Comparison of ENCODE assay signal across 8 cellular contexts in the genomic region with DNA sequence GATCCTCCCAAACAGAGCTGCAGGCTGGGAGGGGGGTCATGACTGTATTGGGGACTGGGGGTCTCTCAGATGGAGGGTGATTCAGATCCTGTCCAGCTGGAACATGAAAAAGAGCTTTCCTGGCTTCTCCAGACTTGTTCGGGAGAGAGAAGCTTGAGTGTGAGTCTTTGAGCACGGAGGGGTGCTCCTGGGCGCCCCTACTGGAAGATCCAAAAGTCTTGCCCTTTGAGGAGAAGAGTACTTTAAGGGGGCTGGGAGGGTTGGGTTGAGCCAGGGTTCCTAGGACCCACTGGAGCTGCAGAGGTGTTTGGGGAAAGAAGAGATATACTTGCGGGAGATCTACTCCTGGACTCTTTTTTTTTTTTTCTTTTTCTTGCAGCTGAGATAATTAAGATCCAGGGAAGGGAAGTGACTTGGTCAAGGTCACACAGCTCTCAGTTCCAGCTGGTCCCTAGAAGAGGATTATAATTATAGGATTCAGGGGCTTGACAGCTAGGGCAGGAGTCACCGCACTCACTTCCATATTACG. TPM values are rescaled to one million over a fixed set of nuclear protein-coding genes. Genes with fewer than 3 reads are reported as not detected.
DNase-seq lines count a peak whose midpoint lies in the region; ATAC-seq, FAIRE-seq and TF ChIP-seq lines count a peak whose summit lies in the region.

No MANE protein-coding gene starts in this region.

- H3K27me3 ChIP-seq in BE2C: no peaks in the 10 kb centered on the region
- no peaks in the 10 kb centered on the region for H3K27me3 ChIP-seq in SJSA1 (replicated peaks)
- H3K27me3 ChIP-seq in mammary epithelial cell (ENCODE audit: insufficient read depth, low read length): no peaks in the 10 kb centered on the region
- no peaks in the 10 kb centered on the region for H3K27me3 ChIP-seq in keratinocyte (ENCODE audit: control insufficient read depth, extremely low read depth, insufficient read depth, low read length)

- ATAC-seq in HG03196 (IDR thresholded peaks at IDR 0.05; ENCODE audit: unreplicated experiment) (no peak), GM21423 (IDR thresholded peaks at IDR 0.05; ENCODE audit: unreplicated experiment) (no peak)

- no peaks in the 10 kb centered on the region for H3K9me1 ChIP-seq in keratinocyte (ENCODE audit: control insufficient read depth, extremely low read depth, insufficient read depth, low read length)

- H3K27ac ChIP-seq in SJSA1 (peak overlapping the region; percentile 91), mammary epithelial cell (ENCODE audit: insufficient read depth, low read depth, low read length) (peak overlapping the region; percentile 72), keratinocyte (ENCODE audit: control insufficient read depth, insufficient read depth, low read length) (peak overlapping the region; percentile 95)

- WGBS in mammary epithelial cell (ENCODE audit: low coverage, missing lambda C conversion rate): 0% methylated on average over 5 of the region's 6 CpGs

- no peaks in the 10 kb centered on the region for H4K20me1 ChIP-seq in mammary epithelial cell (ENCODE audit: insufficient read depth, low read length)
- peaks cover 6% of the 10 kb centered on the region for H4K20me1 ChIP-seq in keratinocyte (ENCODE audit: control insufficient read depth, extremely low read depth, insufficient read depth, low read length)

- in situ Hi-C loops in mammary epithelial cell (cut with MboI; ENCODE audit: low sequenced_read_pairs in 2 of 2): no loop called here

- TF ChIP-seq CTCF in BE2C (IDR thresholded peaks at IDR 0.05; ENCODE audit: low read depth, low read length) (peak; percentile 67), GM20000 (IDR thresholded peaks at IDR 0.05; ENCODE audit: extremely low read depth, missing control alignments) (peak; percentile 62), mammary epithelial cell (conservative IDR thresholded peaks at IDR 0.05 in 1 of 2, IDR thresholded peaks at IDR 0.05 in 1 of 2; ENCODE audit: extremely low read depth in 1 of 2, insufficient read depth in 1 of 2, low read depth in 1 of 2, low read length in 2 of 2) (peak; percentile 57 to 77), keratinocyte (optimal IDR thresholded peaks at IDR 0.05 in 1 of 3, IDR thresholded peaks at IDR 0.05 in 1 of 3, conservative IDR thresholded peaks at IDR 0.05 in 1 of 3; ENCODE audit: extremely low read depth in 1 of 3, insufficient read depth in 2 of 3, low read length in 3 of 3) (peak; percentile 55 to 77 (median 70))

- H3K4me2 ChIP-seq in mammary epithelial cell (ENCODE audit: insufficient read depth, low read depth, low read length) (peak overlapping the region; percentile 86), keratinocyte (ENCODE audit: control insufficient read depth, extremely low read depth, insufficient read depth, low read depth, low read length) (peak overlapping the region; percentile 98)

- H3K79me2 ChIP-seq in mammary epithelial cell (ENCODE audit: insufficient read depth, low read length) (peaks cover 44% of the 10 kb centered on the region), keratinocyte (ENCODE audit: control insufficient read depth, insufficient read depth, low read length) (peaks cover 42% of the 10 kb centered on the region)

- TSS peak; percentile 92 for BruUV-seq in mammary epithelial cell (replicated peaks; lab: Mats Ljungman, UMichigan)

- CTCF ChIA-PET in mammary epithelial cell (lab: Charles Lee; ENCODE audit: low non-redundant PET): interaction anchor here (0.6 kb wide), 2 partner anchors 15 to 27 kb away, joined by 6 to 14 read pairs; no protein-coding TSS in a partner anchor

- peaks cover 3% of the 10 kb centered on the region for H3K36me3 ChIP-seq in BE2C
- H3K36me3 ChIP-seq in SJSA1: peaks cover 23% of the 10 kb centered on the region
- H3K36me3 ChIP-seq in mammary epithelial cell (ENCODE audit: insufficient read depth, low read length): no peaks in the 10 kb centered on the region
- no peaks in the 10 kb centered on the region for H3K36me3 ChIP-seq in keratinocyte (ENCODE audit: control insufficient read depth in 2 of 2, extremely low read depth in 1 of 2, insufficient read depth in 2 of 2, low read length in 2 of 2)

- peak overlapping the region; percentile 97 for H3K4me3 ChIP-seq in BE2C (ENCODE audit: low read depth, low read length)
- peak overlapping the region; percentile 95 for H3K4me3 ChIP-seq in SJSA1
- peak overlapping the region; percentile 76 to 81 (median 77) for H3K4me3 ChIP-seq in mammary epithelial cell (replicated peaks in 1 of 3; ENCODE audit: insufficient read depth in 1 of 3, low read depth in 2 of 3, low read length in 3 of 3)
- H3K4me3 ChIP-seq in keratinocyte (ENCODE audit: control insufficient read depth in 2 of 3, extremely low read depth in 1 of 3, insufficient read depth in 2 of 3, low read depth in 1 of 3, low read length in 3 of 3): peak overlapping the region; percentile 86 to 95 (median 92)

- intact Hi-C loops in mammary epithelial cell (cut with micrococcal nuclease): loop anchor here (1.0 to 10.0 kb wide), 2 partner anchors 32 to 293 kb away; no protein-coding TSS in a partner anchor

- peak; percentile 60 for FAIRE-seq in keratinocyte (lab: Jason Lieb, UNC)

- dilution Hi-C loops in mammary epithelial cell (cut with HindIII; ENCODE audit: low sequenced_read_pairs) (loop anchor here (5.0 kb wide), 2 partner anchors 50 to 225 kb away; no protein-coding TSS in a partner anchor), keratinocyte (cut with MboI; ENCODE audit: extremely low pct_ligation_motif_present, low sequenced_read_pairs) (no loop called here)

- H3K9ac ChIP-seq in mammary epithelial cell (ENCODE audit: insufficient read depth, low read length): peak overlapping the region; percentile 89
- H3K9ac ChIP-seq in keratinocyte (ENCODE audit: control insufficient read depth, extremely low read depth, insufficient read depth, low read length): peak overlapping the region; percentile 95

- H3K9me3 ChIP-seq in BE2C (no peaks in the 10 kb centered on the region), SJSA1 (replicated peaks) (peaks cover 2% of the 10 kb centered on the region; the same call in 1 of the 2 replicates), mammary epithelial cell (replicated peaks; ENCODE audit: insufficient read depth, low read length) (no peaks in the 10 kb centered on the region), keratinocyte (ENCODE audit: control insufficient read depth, low read depth, low read length) (no peaks in the 10 kb centered on the region)

- H3K4me1 ChIP-seq in BE2C (peaks cover 58% of the 10 kb centered on the region), SJSA1 (replicated peaks) (peaks cover 81% of the 10 kb centered on the region), mammary epithelial cell (ENCODE audit: insufficient read depth, low read length) (peaks cover 75% of the 10 kb centered on the region), keratinocyte (ENCODE audit: control insufficient read depth, extremely low read depth, insufficient read depth, low read length) (peaks cover 88% of the 10 kb centered on the region)

- H2AFZ ChIP-seq in mammary epithelial cell (ENCODE audit: low read depth, low read length) (peak overlapping the region; percentile 57), keratinocyte (ENCODE audit: control insufficient read depth, low read length) (peak overlapping the region; percentile 74)

- DNase-seq in BE2C (peak; percentile 73), GM20000 (ENCODE audit: low spot score) (peak; percentile 78), SJSA1 (ENCODE audit: low read depth in 1 of 2, low spot score in 2 of 2) (peak; percentile 77 to 84), mammary epithelial cell (peak; percentile 67), keratinocyte (ENCODE audit: low read depth, low spot score) (no peak)
- DNase-seq in stimulated activated naive CD4-positive, alpha-beta T cell treated with Interleukin-2 at 50 U/mL for 16 hours (lab: John Stamatoyannopoulos, UW): peak; percentile 43

RNA-seq across cellular contexts. Expression of a gene that starts 8.4 kb away (rescaled TPM):
- polyA plus RNA-seq in BE2C (2012; ENCODE audit: insufficient read depth, insufficient read length, low read depth): 141 TPM
- total RNA-seq in SJSA1 (2014; rRNA removed; shearing (Covaris generic)): 30.7 and 38.5 TPM in 2 replicates
- 10 to 100 TPM; 12.7 to 26.6 TPM for total RNA-seq in mammary epithelial cell
- polyA plus RNA-seq in mammary epithelial cell: 6.9 TPM
- polyA minus RNA-seq in mammary epithelial cell: 18.5 TPM
- 1.7 to 6.0 TPM (median 3.8 TPM) in 3 replicates for polyA plus RNA-seq in keratinocyte
- 23.1 TPM for polyA plus RNA-seq in keratinocyte (2011; ENCODE audit: low read depth)
- 3.5 and 6.0 TPM in 2 replicates for polyA plus RNA-seq in keratinocyte (2011; cell fraction: cytosol; rRNA removed)
- polyA plus RNA-seq in keratinocyte (2011; cell fraction: nucleus; rRNA removed): 6.0 and 12.0 TPM in 2 replicates
- polyA plus RNA-seq in keratinocyte (2012; ENCODE audit: low replicate concordance): 9.2 and 21.5 TPM in 2 replicates
- polyA minus RNA-seq in keratinocyte: 4.5 to 20.8 TPM (median 7.1 TPM) in 3 replicates
- polyA minus RNA-seq in keratinocyte (2011; cell fraction: cytosol; rRNA and poly(A)+ RNA removed): 11.9 TPM
- 5.9 and 7.8 TPM in 2 replicates for polyA minus RNA-seq in keratinocyte (2011; cell fraction: nucleus; rRNA and poly(A)+ RNA removed)

RNA-seq across cellular contexts. Expression of a gene that starts 29.7 kb away (rescaled TPM):
- 7.1 TPM for polyA plus RNA-seq in BE2C (2012; ENCODE audit: insufficient read depth, insufficient read length, low read depth)
- total RNA-seq in SJSA1 (2014; rRNA removed; shearing (Covaris generic)): 95.8 and 97.8 TPM in 2 replicates
- total RNA-seq in mammary epithelial cell: 10 to 100 TPM in 1 of 2 donors, 1 to 10 TPM in 1; 5.2 to 61.8 TPM
- polyA plus RNA-seq in mammary epithelial cell: 53.9 TPM
- polyA minus RNA-seq in mammary epithelial cell: 22.7 TPM
- 5.5 to 28.0 TPM (median 26.5 TPM) in 3 replicates for polyA plus RNA-seq in keratinocyte
- 1.7 TPM for polyA plus RNA-seq in keratinocyte (2011; ENCODE audit: low read depth)
- polyA plus RNA-seq in keratinocyte (2011; cell fraction: cytosol; rRNA removed): 5.8 and 10.9 TPM in 2 replicates
- polyA plus RNA-seq in keratinocyte (2011; cell fraction: nucleus; rRNA removed): 6.6 and 9.2 TPM in 2 replicates
- 1.8 and 16.1 TPM in 2 replicates for polyA plus RNA-seq in keratinocyte (2012; ENCODE audit: low replicate concordance)
- 2.0 to 12.1 TPM (median 2.3 TPM) in 3 replicates for polyA minus RNA-seq in keratinocyte
- 4.8 TPM for polyA minus RNA-seq in keratinocyte (2011; cell fraction: cytosol; rRNA and poly(A)+ RNA removed)
- 3.3 and 9.8 TPM in 2 replicates for polyA minus RNA-seq in keratinocyte (2011; cell fraction: nucleus; rRNA and poly(A)+ RNA removed)

RNA-seq across cellular contexts. Expression of a gene that starts 47.1 kb away (rescaled TPM):
- 11.3 TPM for polyA plus RNA-seq in BE2C (2012; ENCODE audit: insufficient read depth, insufficient read length, low read depth)
- not detected in 2 replicates for total RNA-seq in SJSA1 (2014; rRNA removed; shearing (Covaris generic))
- total RNA-seq in mammary epithelial cell: under 1 TPM in 1 of 2 donors, not detected in 1; 0.67 TPM
- polyA plus RNA-seq in mammary epithelial cell (not detected), keratinocyte (not detected in 3 replicates)
- polyA minus RNA-seq in mammary epithelial cell (0.57 TPM), keratinocyte (not detected in 3 replicates)
- polyA plus RNA-seq in keratinocyte (2011; ENCODE audit: low read depth): not detected
- polyA plus RNA-seq in keratinocyte (2011; cell fraction: cytosol; rRNA removed): not detected in 2 replicates
- not detected in 2 replicates for polyA plus RNA-seq in keratinocyte (2011; cell fraction: nucleus; rRNA removed)
- not detected in 2 replicates for polyA plus RNA-seq in keratinocyte (2012; ENCODE audit: low replicate concordance)
- polyA minus RNA-seq in keratinocyte (2011; cell fraction: cytosol; rRNA and poly(A)+ RNA removed): not detected
- polyA minus RNA-seq in keratinocyte (2011; cell fraction: nucleus; rRNA and poly(A)+ RNA removed): not detected in 2 replicates
